8 cellular contexts compared by ENCODE assay signal in genomic region chr2:43605079-43605655, GRCh38. TPM values are rescaled to one million over a fixed set of nuclear protein-coding genes. Genes with fewer than 3 reads are reported as not detected.
DNase-seq lines count a peak whose midpoint lies in the region; TF ChIP-seq lines count a peak whose summit lies in the region.

No MANE protein-coding gene starts in this region.

- intact Hi-C loops in activated T-helper 2 cell treated with anti-CD3 and anti-CD28 coated beads, Interferon-gamma antibody, Interleukin-2, Interleukin-4, amounts not matched to agents 10 μg/mL and 5 μg/mL and 100 μg/mL, durations not matched to agents 14 hours and 24 hours and 36 hours (cut with micrococcal nuclease) = loop anchor here (5.0 kb wide), 3 partner anchors 272 to 778 kb away; no protein-coding TSS in a partner anchor
- intact Hi-C loops in left ventricle myocardium inferior (cut with micrococcal nuclease) = no loop called here

- H3K4me1 Mint-ChIP-seq in activated T-helper 2 cell treated with anti-CD3 and anti-CD28 coated beads, Interferon-gamma antibody, Interleukin-2, Interleukin-4, amounts not matched to agents 10 μg/mL and 5 μg/mL and 100 μg/mL, durations not matched to agents 14 hours and 24 hours and 36 hours (ENCODE audit: low read depth) = peaks cover 18% of the 10 kb centered on the region

- H3K27me3 Mint-ChIP-seq in activated T-helper 2 cell treated with anti-CD3 and anti-CD28 coated beads, Interferon-gamma antibody, Interleukin-2, Interleukin-4, amounts not matched to agents 10 μg/mL and 5 μg/mL and 100 μg/mL, durations not matched to agents 14 hours and 24 hours and 36 hours (ENCODE audit: low read depth) = no peaks in the 10 kb centered on the region

- H3K9me3 Mint-ChIP-seq in activated T-helper 2 cell treated with anti-CD3 and anti-CD28 coated beads, Interferon-gamma antibody, Interleukin-2, Interleukin-4, amounts not matched to agents 10 μg/mL and 5 μg/mL and 100 μg/mL, durations not matched to agents 14 hours and 24 hours and 36 hours = no peaks in the 10 kb centered on the region

- H3K36me3 ChIP-seq in left ventricle myocardium inferior = no peaks in the 10 kb centered on the region

- no peak overlapping the region for H3K4me3 Mint-ChIP-seq in activated T-helper 2 cell treated with anti-CD3 and anti-CD28 coated beads, Interferon-gamma antibody, Interleukin-2, Interleukin-4, amounts not matched to agents 10 μg/mL and 5 μg/mL and 100 μg/mL, durations not matched to agents 14 hours and 24 hours and 36 hours (ENCODE audit: low read depth)

- no peaks in the 10 kb centered on the region for H3K27me3 ChIP-seq in left ventricle myocardium inferior (ENCODE audit: low read depth)

- no peak overlapping the region for H3K4me3 ChIP-seq in left ventricle myocardium inferior

- H3K9me3 ChIP-seq in left ventricle myocardium inferior (replicated peaks) = no peaks in the 10 kb centered on the region

- in situ Hi-C loops in GM13976 (cut with MboI; ENCODE audit: low sequenced_read_pairs, unreplicated experiment) = no loop called here

- peak; percentile 70 for DNase-seq in AG20443 (ENCODE audit: low spot score)
- DNase-seq in GM13976 (ENCODE audit: low spot score) = peak; percentile 32
- peak; percentile 23 for DNase-seq in NCI-H345 treated with DMSO at 0.1 percent for 48 hours (lab: John Stamatoyannopoulos, UW; ENCODE audit: unreplicated experiment)
- DNase-seq in activated T-helper 2 cell treated with anti-CD3 and anti-CD28 coated beads, Interferon-gamma antibody, Interleukin-2, Interleukin-4, amounts not matched to agents 10 μg/mL and 5 μg/mL and 100 μg/mL, durations not matched to agents 14 hours and 24 hours and 36 hours (ENCODE audit: low spot score) = no peak
- no peak for DNase-seq in left ventricle myocardium inferior
- peak; percentile 43 for DNase-seq in stimulated activated CD4-positive, alpha-beta T cell treated with anti-CD3 and anti-CD28 coated beads, Interleukin-15, amount 100 ng/mL, for 24 hours
- no peak for DNase-seq in OCI-M2 (lab: John Stamatoyannopoulos, UW; ENCODE audit: unreplicated experiment)
- no peak for DNase-seq in activated CD8-positive, alpha-beta memory T cell treated with anti-CD3 and anti-CD28 coated beads, Interleukin-2, amount 50 U/mL, for 48 hours

- no peak overlapping the region for H3K27ac ChIP-seq in left ventricle myocardium inferior (replicated peaks)

- no peaks in the 10 kb centered on the region for H3K4me1 ChIP-seq in left ventricle myocardium inferior

- TF ChIP-seq CTCF in GM13976 (IDR thresholded peaks at IDR 0.05; ENCODE audit: borderline replicate concordance, control extremely low read depth, extremely low read depth, insufficient read depth, missing control alignments) (peak; percentile 42), left ventricle myocardium inferior (IDR thresholded peaks at IDR 0.05; ENCODE audit: borderline replicate concordance) (peak; percentile 50)

- no peaks in the 10 kb centered on the region for H3K36me3 Mint-ChIP-seq in activated T-helper 2 cell treated with anti-CD3 and anti-CD28 coated beads, Interferon-gamma antibody, Interleukin-2, Interleukin-4, amounts not matched to agents 10 μg/mL and 5 μg/mL and 100 μg/mL, durations not matched to agents 14 hours and 24 hours and 36 hours (ENCODE audit: low read depth)

- peak overlapping the region; percentile 40 for H3K27ac Mint-ChIP-seq in activated T-helper 2 cell treated with anti-CD3 and anti-CD28 coated beads, Interferon-gamma antibody, Interleukin-2, Interleukin-4, amounts not matched to agents 10 μg/mL and 5 μg/mL and 100 μg/mL, durations not matched to agents 14 hours and 24 hours and 36 hours

RNA-seq across cellular contexts. Expression of gene THADA, which starts 9.3 kb away (rescaled TPM):
- total RNA-seq in activated T-helper 2 cell treated with anti-CD3 and anti-CD28 coated beads, Interferon-gamma antibody, Interleukin-2, Interleukin-4, amounts not matched to agents 10 μg/mL and 5 μg/mL and 100 μg/mL, durations not matched to agents 14 hours and 24 hours and 36 hours = 48.3 and 48.4 TPM in 2 replicates
- total RNA-seq in left ventricle myocardium inferior = 15.4 TPM

RNA-seq across cellular contexts. Expression of gene PLEKHH2, which starts 31.9 kb away (rescaled TPM):
- total RNA-seq in activated T-helper 2 cell treated with anti-CD3 and anti-CD28 coated beads, Interferon-gamma antibody, Interleukin-2, Interleukin-4, amounts not matched to agents 10 μg/mL and 5 μg/mL and 100 μg/mL, durations not matched to agents 14 hours and 24 hours and 36 hours = 21.3 and 25.1 TPM in 2 replicates
- 1.3 TPM for total RNA-seq in left ventricle myocardium inferior

Comparison
In these comparisons a context has a peak if more than half of its experiments do, and no peak if none do; other contexts are left out.
1. DNase-seq: peak in AG20443 (single experiment), GM13976 (single experiment), NCI-H345 treated with DMSO at 0.1 percent for 48 hours (single experiment) and stimulated activated CD4-positive, alpha-beta T cell treated with anti-CD3 and anti-CD28 coated beads, Interleukin-15, amount 100 ng/mL, for 24 hours (single experiment); none in activated T-helper 2 cell treated with anti-CD3 and anti-CD28 coated beads, Interferon-gamma antibody, Interleukin-2, Interleukin-4, amounts not matched to agents 10 μg/mL and 5 μg/mL and 100 μg/mL, durations not matched to agents 14 hours and 24 hours and 36 hours (single experiment), left ventricle myocardium inferior (single experiment), OCI-M2 (single experiment) and activated CD8-positive, alpha-beta memory T cell treated with anti-CD3 and anti-CD28 coated beads, Interleukin-2, amount 50 U/mL, for 48 hours (single experiment).